In the genomic region with DNA sequence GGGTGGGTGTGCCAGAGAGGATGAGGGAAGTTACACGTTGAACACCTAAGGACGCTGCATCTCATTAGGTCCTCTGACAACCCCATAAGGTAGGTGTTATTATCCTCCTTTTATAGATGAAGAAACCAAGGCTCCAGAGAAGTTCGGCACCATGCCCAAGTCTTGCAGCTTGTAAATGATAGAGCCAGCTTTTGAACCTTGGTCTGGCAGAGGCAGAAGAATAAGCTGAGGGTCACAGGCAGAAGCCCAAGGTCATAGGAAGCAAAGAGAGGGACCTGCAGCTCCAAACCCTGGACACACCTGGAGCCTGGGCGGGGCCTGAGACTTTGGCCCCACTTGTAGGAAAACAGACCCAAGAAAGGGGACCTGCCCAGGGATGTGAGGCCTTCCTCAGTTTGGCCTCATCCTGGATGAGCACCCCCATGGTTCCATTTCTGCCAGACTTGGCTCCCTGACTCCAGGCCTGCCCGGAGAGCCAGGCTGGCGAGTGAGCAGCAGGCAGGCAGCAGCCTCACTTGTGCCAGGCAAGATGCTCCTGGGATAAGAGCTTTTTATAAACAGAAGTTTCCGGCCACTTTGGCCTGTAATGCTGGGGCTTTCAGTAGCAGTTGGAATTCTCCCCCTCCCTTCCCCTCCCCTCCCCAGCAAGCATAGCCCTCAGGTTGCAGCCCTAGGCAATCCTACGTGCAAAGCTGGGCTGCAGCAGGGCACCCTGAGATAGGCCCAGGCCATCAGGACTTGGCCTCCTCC, we compare ENCODE assay signal across 1 cellular context.
TF ChIP-seq lines count a peak whose summit lies in the region.

No MANE protein-coding gene starts in this region.

TF ChIP-seq in GM23338, 12 proteins besides CTCF, POLR2A, EP300 and RAD21 (continued from another document):
- TF ChIP-seq, protein P1, sequence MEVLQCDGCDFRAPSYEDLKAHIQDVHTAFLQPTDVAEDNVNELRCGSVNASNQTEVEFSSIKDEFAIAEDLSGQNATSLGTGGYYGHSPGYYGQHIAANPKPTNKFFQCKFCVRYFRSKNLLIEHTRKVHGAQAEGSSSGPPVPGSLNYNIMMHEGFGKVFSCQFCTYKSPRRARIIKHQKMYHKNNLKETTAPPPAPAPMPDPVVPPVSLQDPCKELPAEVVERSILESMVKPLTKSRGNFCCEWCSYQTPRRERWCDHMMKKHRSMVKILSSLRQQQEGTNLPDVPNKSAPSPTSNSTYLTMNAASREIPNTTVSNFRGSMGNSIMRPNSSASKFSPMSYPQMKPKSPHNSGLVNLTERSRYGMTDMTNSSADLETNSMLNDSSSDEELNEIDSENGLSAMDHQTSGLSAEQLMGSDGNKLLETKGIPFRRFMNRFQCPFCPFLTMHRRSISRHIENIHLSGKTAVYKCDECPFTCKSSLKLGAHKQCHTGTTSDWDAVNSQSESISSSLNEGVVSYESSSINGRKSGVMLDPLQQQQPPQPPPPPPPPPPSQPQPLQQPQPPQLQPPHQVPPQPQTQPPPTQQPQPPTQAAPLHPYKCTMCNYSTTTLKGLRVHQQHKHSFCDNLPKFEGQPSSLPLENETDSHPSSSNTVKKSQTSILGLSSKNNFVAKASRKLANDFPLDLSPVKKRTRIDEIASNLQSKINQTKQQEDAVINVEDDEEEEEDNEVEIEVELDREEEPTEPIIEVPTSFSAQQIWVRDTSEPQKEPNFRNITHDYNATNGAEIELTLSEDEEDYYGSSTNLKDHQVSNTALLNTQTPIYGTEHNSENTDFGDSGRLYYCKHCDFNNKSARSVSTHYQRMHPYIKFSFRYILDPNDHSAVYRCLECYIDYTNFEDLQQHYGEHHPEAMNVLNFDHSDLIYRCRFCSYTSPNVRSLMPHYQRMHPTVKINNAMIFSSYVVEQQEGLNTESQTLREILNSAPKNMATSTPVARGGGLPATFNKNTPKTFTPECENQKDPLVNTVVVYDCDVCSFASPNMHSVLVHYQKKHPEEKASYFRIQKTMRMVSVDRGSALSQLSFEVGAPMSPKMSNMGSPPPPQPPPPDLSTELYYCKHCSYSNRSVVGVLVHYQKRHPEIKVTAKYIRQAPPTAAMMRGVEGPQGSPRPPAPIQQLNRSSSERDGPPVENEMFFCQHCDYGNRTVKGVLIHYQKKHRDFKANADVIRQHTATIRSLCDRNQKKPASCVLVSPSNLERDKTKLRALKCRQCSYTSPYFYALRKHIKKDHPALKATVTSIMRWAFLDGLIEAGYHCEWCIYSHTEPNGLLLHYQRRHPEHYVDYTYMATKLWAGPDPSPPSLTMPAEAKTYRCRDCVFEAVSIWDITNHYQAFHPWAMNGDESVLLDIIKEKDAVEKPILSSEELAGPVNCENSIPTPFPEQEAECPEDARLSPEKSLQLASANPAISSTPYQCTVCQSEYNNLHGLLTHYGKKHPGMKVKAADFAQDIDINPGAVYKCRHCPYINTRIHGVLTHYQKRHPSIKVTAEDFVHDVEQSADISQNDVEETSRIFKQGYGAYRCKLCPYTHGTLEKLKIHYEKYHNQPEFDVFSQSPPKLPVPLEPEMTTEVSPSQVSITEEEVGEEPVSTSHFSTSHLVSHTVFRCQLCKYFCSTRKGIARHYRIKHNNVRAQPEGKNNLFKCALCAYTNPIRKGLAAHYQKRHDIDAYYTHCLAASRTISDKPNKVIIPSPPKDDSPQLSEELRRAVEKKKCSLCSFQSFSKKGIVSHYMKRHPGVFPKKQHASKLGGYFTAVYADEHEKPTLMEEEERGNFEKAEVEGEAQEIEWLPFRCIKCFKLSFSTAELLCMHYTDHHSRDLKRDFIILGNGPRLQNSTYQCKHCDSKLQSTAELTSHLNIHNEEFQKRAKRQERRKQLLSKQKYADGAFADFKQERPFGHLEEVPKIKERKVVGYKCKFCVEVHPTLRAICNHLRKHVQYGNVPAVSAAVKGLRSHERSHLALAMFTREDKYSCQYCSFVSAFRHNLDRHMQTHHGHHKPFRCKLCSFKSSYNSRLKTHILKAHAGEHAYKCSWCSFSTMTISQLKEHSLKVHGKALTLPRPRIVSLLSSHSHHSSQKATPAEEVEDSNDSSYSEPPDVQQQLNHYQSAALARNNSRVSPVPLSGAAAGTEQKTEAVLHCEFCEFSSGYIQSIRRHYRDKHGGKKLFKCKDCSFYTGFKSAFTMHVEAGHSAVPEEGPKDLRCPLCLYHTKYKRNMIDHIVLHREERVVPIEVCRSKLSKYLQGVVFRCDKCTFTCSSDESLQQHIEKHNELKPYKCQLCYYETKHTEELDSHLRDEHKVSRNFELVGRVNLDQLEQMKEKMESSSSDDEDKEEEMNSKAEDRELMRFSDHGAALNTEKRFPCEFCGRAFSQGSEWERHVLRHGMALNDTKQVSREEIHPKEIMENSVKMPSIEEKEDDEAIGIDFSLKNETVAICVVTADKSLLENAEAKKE (CRISPR knock-in tag; IDR thresholded peaks at IDR 0.05), result no peak
- TF ChIP-seq ZNF114 (CRISPR knock-in tag; IDR thresholded peaks at IDR 0.05) (no peak), NANOG (IDR thresholded peaks at IDR 0.05; ENCODE audit: borderline replicate concordance) (no peak), JUNB (IDR thresholded peaks at IDR 0.05; ENCODE audit: unreplicated experiment) (no peak), EZH2 (IDR thresholded peaks at IDR 0.05; ENCODE audit: low read depth, unreplicated experiment) (no peak), POLR2AphosphoS5 (IDR thresholded peaks at IDR 0.05; ENCODE audit: low read depth) (no peak; the same call in 1 of the 2 replicates), EZH2phosphoT487 (IDR thresholded peaks at IDR 0.05; ENCODE audit: unreplicated experiment) (no peak), STAT1 (IDR thresholded peaks at IDR 0.05; ENCODE audit: unreplicated experiment) (no peak), CREB1 (CRISPR knock-in tag; IDR thresholded peaks at IDR 0.05; ENCODE audit: low read depth) (no peak), ZNF331 (CRISPR knock-in tag; IDR thresholded peaks at IDR 0.05; ENCODE audit: low read depth) (no peak)
- TF ChIP-seq, protein P2, sequence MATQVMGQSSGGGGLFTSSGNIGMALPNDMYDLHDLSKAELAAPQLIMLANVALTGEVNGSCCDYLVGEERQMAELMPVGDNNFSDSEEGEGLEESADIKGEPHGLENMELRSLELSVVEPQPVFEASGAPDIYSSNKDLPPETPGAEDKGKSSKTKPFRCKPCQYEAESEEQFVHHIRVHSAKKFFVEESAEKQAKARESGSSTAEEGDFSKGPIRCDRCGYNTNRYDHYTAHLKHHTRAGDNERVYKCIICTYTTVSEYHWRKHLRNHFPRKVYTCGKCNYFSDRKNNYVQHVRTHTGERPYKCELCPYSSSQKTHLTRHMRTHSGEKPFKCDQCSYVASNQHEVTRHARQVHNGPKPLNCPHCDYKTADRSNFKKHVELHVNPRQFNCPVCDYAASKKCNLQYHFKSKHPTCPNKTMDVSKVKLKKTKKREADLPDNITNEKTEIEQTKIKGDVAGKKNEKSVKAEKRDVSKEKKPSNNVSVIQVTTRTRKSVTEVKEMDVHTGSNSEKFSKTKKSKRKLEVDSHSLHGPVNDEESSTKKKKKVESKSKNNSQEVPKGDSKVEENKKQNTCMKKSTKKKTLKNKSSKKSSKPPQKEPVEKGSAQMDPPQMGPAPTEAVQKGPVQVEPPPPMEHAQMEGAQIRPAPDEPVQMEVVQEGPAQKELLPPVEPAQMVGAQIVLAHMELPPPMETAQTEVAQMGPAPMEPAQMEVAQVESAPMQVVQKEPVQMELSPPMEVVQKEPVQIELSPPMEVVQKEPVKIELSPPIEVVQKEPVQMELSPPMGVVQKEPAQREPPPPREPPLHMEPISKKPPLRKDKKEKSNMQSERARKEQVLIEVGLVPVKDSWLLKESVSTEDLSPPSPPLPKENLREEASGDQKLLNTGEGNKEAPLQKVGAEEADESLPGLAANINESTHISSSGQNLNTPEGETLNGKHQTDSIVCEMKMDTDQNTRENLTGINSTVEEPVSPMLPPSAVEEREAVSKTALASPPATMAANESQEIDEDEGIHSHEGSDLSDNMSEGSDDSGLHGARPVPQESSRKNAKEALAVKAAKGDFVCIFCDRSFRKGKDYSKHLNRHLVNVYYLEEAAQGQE (IDR thresholded peaks at IDR 0.05; ENCODE audit: unreplicated experiment), result no peak
